ENCODE assay signal across 13 cellular contexts in the genomic region with DNA sequence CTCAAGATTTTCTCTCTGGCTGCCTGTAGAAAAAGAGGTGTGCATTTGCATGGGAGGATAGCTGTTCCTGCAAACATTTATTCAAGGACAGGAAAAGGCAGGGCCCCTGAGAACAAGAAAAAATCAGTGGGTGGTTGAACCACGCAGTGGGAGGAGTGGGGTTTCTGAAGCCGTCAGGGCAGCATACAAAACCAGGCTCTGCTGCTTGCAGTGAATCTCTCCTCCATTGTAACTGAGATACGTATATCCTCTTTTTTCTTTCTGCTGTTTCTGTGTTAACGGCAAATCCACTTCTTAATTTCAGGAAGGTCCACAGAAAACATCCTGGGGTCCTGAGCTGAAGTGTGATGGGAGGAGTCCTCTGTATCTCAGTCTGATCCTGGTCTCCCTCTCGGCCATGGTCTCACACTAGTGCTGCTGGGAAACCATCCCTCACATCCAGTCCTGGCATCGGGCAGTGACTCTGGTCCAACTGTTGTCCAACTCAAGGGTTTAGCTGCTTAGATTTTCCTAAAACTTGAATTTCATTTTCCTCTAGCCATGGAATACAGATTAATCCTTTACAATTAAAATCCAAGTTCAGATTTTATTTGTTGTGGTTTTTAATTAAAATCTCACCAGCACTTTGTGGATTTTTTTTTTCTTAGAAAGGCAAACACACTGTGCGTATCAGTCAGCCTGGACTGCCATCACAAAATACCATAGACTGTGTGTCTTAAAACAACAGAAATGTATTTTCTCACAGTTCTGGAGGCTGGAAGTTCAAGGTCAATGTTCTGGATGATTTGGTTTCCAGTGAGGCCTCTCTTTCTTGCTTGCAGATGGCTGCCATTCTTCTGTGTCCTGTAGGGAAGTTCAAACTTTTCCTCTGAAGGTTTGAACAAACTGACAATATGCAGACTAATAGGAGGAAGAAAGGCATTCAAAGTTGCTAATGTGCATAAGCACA. TPM values are rescaled to one million over a fixed set of nuclear protein-coding genes. Genes with fewer than 3 reads are reported as not detected.
DNase-seq lines count a peak whose midpoint lies in the region; ATAC-seq and TF ChIP-seq lines count a peak whose summit lies in the region.
"Had no signal": no experiment of that assay in that cellular context is flagged by ENCODE, and none has a peak within 500 bp of the region (broad histone marks: within the 10 kb centered on the region; RNA-seq: fewer than 3 reads in every experiment).

No MANE protein-coding gene starts in this region.

- no peak for ATAC-seq in effector memory CD8-positive, alpha-beta T cell (replicated peaks)
- ATAC-seq in omental fat pad (ENCODE audit: low FRiP score): no peak
- ATAC-seq: gastrocnemius medialis had no signal

- no peaks in the 10 kb centered on the region for H3K79me1 ChIP-seq in H9 (ENCODE audit: insufficient read depth, low read depth, low read length, poor library complexity, severe bottlenecking)

- H4K20me1 ChIP-seq in H9 (ENCODE audit: control insufficient read depth, insufficient read depth, insufficient read length) (no peaks in the 10 kb centered on the region), smooth muscle cell (ENCODE audit: low read depth) (no peaks in the 10 kb centered on the region)

- H2AK5ac ChIP-seq in H9 (ENCODE audit: insufficient read length, low read length): no peak overlapping the region

- H2BK15ac ChIP-seq in H9 (ENCODE audit: low read depth, low read length): no peak overlapping the region

- no peak overlapping the region for H3K4ac ChIP-seq in H9 (ENCODE audit: low read depth, low read length)

- no peak for TF ChIP-seq CTCF in H9 (conservative IDR thresholded peaks at IDR 0.05)
- TF ChIP-seq CTCF in smooth muscle cell (IDR thresholded peaks at IDR 0.05; ENCODE audit: borderline replicate concordance, insufficient read depth, poor library complexity, severe bottlenecking): no peak
- no peak for TF ChIP-seq CTCF in omental fat pad (IDR thresholded peaks at IDR 0.05)

- H2BK20ac ChIP-seq in H9 (ENCODE audit: low read depth, low read length, poor library complexity, severe bottlenecking): no peak overlapping the region

- no peaks in the 10 kb centered on the region for H3K9me3 ChIP-seq in H9 (ENCODE audit: control insufficient read depth, low read depth, low read length)
- no peaks in the 10 kb centered on the region for H3K9me3 ChIP-seq in smooth muscle cell (replicated peaks; ENCODE audit: low read depth)
- H3K9me3 ChIP-seq: gastrocnemius medialis, left ventricle myocardium inferior had no signal

- intact Hi-C loops in head of caudate nucleus (cut with DNase I): no loop called here

- no peaks in the 10 kb centered on the region for H3F3A ChIP-seq in smooth muscle cell (ENCODE audit: low read depth)

- H3K4me3 Mint-ChIP-seq in H9: peak overlapping the region in 1 of 2 experiments; percentile 61; a peak in 4 of 5 replicates
- H3K4me3 Mint-ChIP-seq in effector memory CD8-positive, alpha-beta T cell: no peak overlapping the region
- H3K4me3 Mint-ChIP-seq: nephron progenitor cell had no signal

- H4K5ac ChIP-seq in H9 (ENCODE audit: insufficient read length, low read depth, low read length): no peak overlapping the region

- no peak overlapping the region for H2BK12ac ChIP-seq in H9 (ENCODE audit: insufficient read length, low read depth, low read length)

- H4K91ac ChIP-seq in H9 (ENCODE audit: insufficient read length, low read depth, low read length): no peak overlapping the region

- H2BK5ac ChIP-seq in H9 (ENCODE audit: insufficient read length, low read length): no peak overlapping the region

- H3K79me2 ChIP-seq in H9 (ENCODE audit: insufficient read depth, low read length) (no peaks in the 10 kb centered on the region), smooth muscle cell (ENCODE audit: low read depth) (no peaks in the 10 kb centered on the region)

- H2AFZ ChIP-seq in H9 (ENCODE audit: low read length) (no peak overlapping the region), smooth muscle cell (ENCODE audit: low read depth) (peak overlapping the region; percentile 2)

- no peaks in the 10 kb centered on the region for H3K36me3 Mint-ChIP-seq in H9 (ENCODE audit: insufficient read depth in 1 of 3, low read depth in 3 of 3)
- H3K36me3 Mint-ChIP-seq in effector memory CD8-positive, alpha-beta T cell (ENCODE audit: insufficient read depth): peaks cover 4% of the 10 kb centered on the region

- H3K27me3 ChIP-seq in H9 (ENCODE audit: insufficient read depth, low read length): no peaks in the 10 kb centered on the region; the same call in 1 of the 2 replicates
- no peaks in the 10 kb centered on the region for H3K27me3 ChIP-seq in smooth muscle cell (ENCODE audit: low read depth)

- H3K27ac Mint-ChIP-seq in H9: peak overlapping the region in 2 of 3 experiments; percentile 31 to 53; a peak in 3 of 7 replicates
- no peak overlapping the region for H3K27ac Mint-ChIP-seq in effector memory CD8-positive, alpha-beta T cell
- H3K27ac Mint-ChIP-seq: nephron progenitor cell had no signal

- H3K36me3 ChIP-seq in smooth muscle cell (ENCODE audit: low read depth): no peaks in the 10 kb centered on the region
- H3K36me3 ChIP-seq: gastrocnemius medialis, WERI-Rb-1 had no signal

- no peaks in the 10 kb centered on the region for H3K23me2 ChIP-seq in H9 (ENCODE audit: insufficient read length, low read depth, low read length, poor library complexity, severe bottlenecking)

- peaks cover 0 to 2% of the 10 kb centered on the region in 2 experiments; a peak in 1 of 5 replicates for H3K9me3 Mint-ChIP-seq in H9
- no peaks in the 10 kb centered on the region for H3K9me3 Mint-ChIP-seq in effector memory CD8-positive, alpha-beta T cell
- H3K9me3 Mint-ChIP-seq: nephron progenitor cell had no signal

- no peak overlapping the region for H2BK120ac ChIP-seq in H9 (ENCODE audit: low read depth, low read length, poor library complexity, severe bottlenecking)

- no peak overlapping the region for H3K18ac ChIP-seq in H9 (ENCODE audit: insufficient read length, low read depth, low read length)

- peaks cover 2% of the 10 kb centered on the region for H3K27me3 Mint-ChIP-seq in H9 (ENCODE audit: low read depth)
- peaks cover 14 to 42% of the 10 kb centered on the region in 2 donors for H3K27me3 Mint-ChIP-seq in effector memory CD8-positive, alpha-beta T cell

- no peak overlapping the region for H3K4me3 ChIP-seq in smooth muscle cell
- H3K4me3 ChIP-seq: gastrocnemius medialis, left ventricle myocardium inferior had no signal

- WGBS in H9 (ENCODE audit: extremely low coverage, insufficient read length, low lambda C conversion rate): no CpG with 5 or more reads among the region's 7 CpGs
- 57% methylated on average over 7 of the region's 7 CpGs for WGBS in smooth muscle cell (ENCODE audit: low lambda C conversion rate)

- peaks cover 36% of the 10 kb centered on the region in 2 experiments for H3K4me1 Mint-ChIP-seq in H9
- no peaks in the 10 kb centered on the region for H3K4me1 Mint-ChIP-seq in effector memory CD8-positive, alpha-beta T cell (ENCODE audit: low read depth in 2 of 2)

- H3K56ac ChIP-seq in H9 (ENCODE audit: insufficient read length, low read depth, low read length): no peak overlapping the region

- H3K14ac ChIP-seq in H9 (ENCODE audit: insufficient read depth, low read length): no peak overlapping the region; the same call in 1 of the 2 replicates

- H3K27ac ChIP-seq in H9 (ENCODE audit: insufficient read length, low read depth, low read length): no peak overlapping the region
- no peak overlapping the region for H3K27ac ChIP-seq in smooth muscle cell (ENCODE audit: low read depth)
- H3K27ac ChIP-seq: gastrocnemius medialis, left ventricle myocardium inferior, WERI-Rb-1 had no signal

- no peak overlapping the region for H4K8ac ChIP-seq in H9 (replicated peaks; ENCODE audit: insufficient read length, low read depth, low read length)

- H3K4me1 ChIP-seq in H9 (ENCODE audit: insufficient read depth, low read length) (peaks cover 13% of the 10 kb centered on the region; the same call in 1 of the 2 replicates), smooth muscle cell (ENCODE audit: low read depth) (peaks cover 15% of the 10 kb centered on the region)
- H3K4me1 ChIP-seq: gastrocnemius medialis had no signal

- H3K9ac ChIP-seq in H9 (ENCODE audit: extremely low read depth, insufficient read length, low read length) (no peak overlapping the region), smooth muscle cell (ENCODE audit: low read depth) (no peak overlapping the region)

- H3K4me2 ChIP-seq in H9 (ENCODE audit: insufficient read depth, insufficient read length, low read length): peak overlapping the region; percentile 10
- no peak overlapping the region for H3K4me2 ChIP-seq in smooth muscle cell

- H3T11ph ChIP-seq in H9 (ENCODE audit: low read length): no peak overlapping the region

- H3K23ac ChIP-seq in H9 (ENCODE audit: insufficient read length, low read depth, low read length): no peak overlapping the region

- DNase-seq in H9 (no peak), NCI-H345 (lab: John Stamatoyannopoulos, UW) (peak; percentile 60), head of caudate nucleus (peak in 33 of 42 donors; percentile 33 to 76 (median 53)), smooth muscle cell (lab: John Stamatoyannopoulos, UW; ENCODE audit: unreplicated experiment) (no peak), NCI-H1930 (lab: John Stamatoyannopoulos, UW) (no peak), omental fat pad (ENCODE audit: low spot score) (no peak)
- no peak for DNase-seq in effector memory CD8-positive, alpha-beta T cell
- DNase-seq: gastrocnemius medialis, GDM1, left ventricle myocardium inferior, NCI-H187 treated with DMSO at 0.1 percent for 48 hours, nephron progenitor cell, WERI-Rb-1 had no signal

RNA-seq across cellular contexts. Expression of a gene that starts 26.9 kb away (rescaled TPM):
- total RNA-seq in H9 (2021) (3.2 and 4.8 TPM in 2 replicates), smooth muscle cell (0.13 TPM in 1 of 2 replicates, not detected in the other), omental fat pad (under 1 TPM in 1 of 4 donors, not detected in 3; 0.79 TPM)
- polyA plus RNA-seq in smooth muscle cell: 0.55 TPM in 1 of 2 replicates, not detected in the other
- total RNA-seq: gastrocnemius medialis had no signal

Comparison
In these comparisons a context has a peak if more than half of its experiments do, and no peak if none do; other contexts are left out.
1. DNase-seq: peak in NCI-H345 (single experiment) and head of caudate nucleus (33 of 42); none in H9 (single experiment), smooth muscle cell (single experiment), effector memory CD8-positive, alpha-beta T cell (0 of 3), NCI-H1930 (0 of 2) and omental fat pad (single experiment).
2. H3K27ac Mint-ChIP-seq: peak in H9 (2 of 3); none in effector memory CD8-positive, alpha-beta T cell (0 of 2).